ENCODE assay signal across 9 cellular contexts in the genomic region with DNA sequence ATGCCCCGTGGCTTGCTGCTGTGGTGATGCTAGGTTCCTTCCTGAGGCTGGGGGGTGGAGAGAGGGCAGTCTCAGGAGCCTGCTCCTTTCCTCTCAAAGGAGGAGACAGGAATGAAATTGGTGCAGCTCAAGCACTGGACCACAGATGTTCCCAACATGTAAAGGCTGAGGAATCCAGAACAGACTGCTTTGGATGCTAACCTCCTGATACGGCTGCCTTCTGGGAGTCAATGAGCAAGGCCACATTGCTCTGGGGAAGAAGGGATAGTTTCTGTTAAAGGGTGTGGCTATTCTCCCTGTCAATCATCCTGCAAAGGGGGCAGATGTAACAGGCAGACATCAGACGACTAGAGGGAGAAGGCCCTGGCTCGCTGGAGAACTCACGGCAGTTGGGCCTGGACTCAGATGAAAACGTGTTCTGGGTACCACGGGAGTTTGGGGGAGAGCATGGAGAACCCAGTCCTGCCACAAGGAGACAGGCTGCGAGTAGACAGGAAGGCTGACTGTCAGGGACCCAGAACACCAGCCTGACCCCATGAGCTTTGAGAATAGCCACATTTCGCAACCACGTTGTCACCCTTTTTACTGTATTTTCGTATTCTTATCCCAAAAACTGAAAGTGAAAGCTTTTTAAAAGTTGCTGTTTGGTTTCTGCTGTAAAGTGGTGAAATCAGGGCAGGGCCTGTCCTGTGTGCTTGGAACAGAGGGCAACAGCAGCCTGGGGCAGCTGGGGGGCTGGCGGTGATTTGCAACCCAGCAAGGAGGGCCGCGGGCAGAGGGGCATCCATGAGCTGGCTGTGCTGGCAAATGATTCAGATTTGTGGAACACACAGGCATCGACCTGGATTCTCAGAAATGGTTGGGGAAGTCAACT.
DNase-seq lines count a peak whose midpoint lies in the region; ATAC-seq and TF ChIP-seq lines count a peak whose summit lies in the region.
"Had no signal": no experiment of that assay in that cellular context is flagged by ENCODE, and none has a peak within 500 bp of the region (broad histone marks: within the 10 kb centered on the region; RNA-seq: fewer than 3 reads in every experiment).

No MANE protein-coding gene starts in this region.

- H3K27ac ChIP-seq in CD8-positive, alpha-beta T cell (ENCODE audit: low read depth, low read length) = no peak overlapping the region
- no peak overlapping the region for H3K27ac ChIP-seq in hepatocyte
- H3K27ac ChIP-seq: SJSA1 had no signal

- H2AFZ ChIP-seq in hepatocyte = no peak overlapping the region

- H3K9me3 ChIP-seq in CD8-positive, alpha-beta T cell (ENCODE audit: low read length) = no peaks in the 10 kb centered on the region
- no peaks in the 10 kb centered on the region for H3K9me3 ChIP-seq in hepatocyte (ENCODE audit: low read depth)
- H3K9me3 ChIP-seq: SJSA1 had no signal

- no peaks in the 10 kb centered on the region for H3K9me3 Mint-ChIP-seq in CD8-positive, alpha-beta T cell
- no peaks in the 10 kb centered on the region for H3K9me3 Mint-ChIP-seq in dendritic cell treated with granulocyte-macrophage colony-stimulating factor and Interleukin-4, amounts not matched to agents 40 ng/mL and 50 ng/mL, for 4 days
- no peaks in the 10 kb centered on the region for H3K9me3 Mint-ChIP-seq in neural crest cell

- no peaks in the 10 kb centered on the region for H3K9me2 ChIP-seq in hepatocyte (replicated peaks; ENCODE audit: insufficient read depth)

- CTCF ChIA-PET in CD8-positive, alpha-beta T cell (lab: Charles Lee) = interaction anchor here (0.6 to 18.7 kb wide), 4 partner anchors 10 to 122 kb away, joined by 3 to 746 read pairs (median 32); partner anchors contain the start of gene MYOF

- ATAC-seq in CD8-positive, alpha-beta T cell = no peak
- ATAC-seq in GM19351 (IDR thresholded peaks at IDR 0.05; ENCODE audit: unreplicated experiment) = no peak

- no peak overlapping the region for H3K4me3 ChIP-seq in CD8-positive, alpha-beta T cell (ENCODE audit: low read depth, low read length)
- H3K4me3 ChIP-seq in NB4 (ENCODE audit: low read depth, low read length) (peak overlapping the region; percentile 5), hepatocyte (no peak overlapping the region)
- H3K4me3 ChIP-seq: SJSA1 had no signal

- H3K36me3 Mint-ChIP-seq in CD8-positive, alpha-beta T cell = no peaks in the 10 kb centered on the region
- H3K36me3 Mint-ChIP-seq in dendritic cell treated with granulocyte-macrophage colony-stimulating factor and Interleukin-4, amounts not matched to agents 40 ng/mL and 50 ng/mL, for 4 days (ENCODE audit: low read depth) = peaks cover 13% of the 10 kb centered on the region
- H3K36me3 Mint-ChIP-seq in neural crest cell (ENCODE audit: low read depth) = peaks cover 2% of the 10 kb centered on the region

- H3K79me2 ChIP-seq in hepatocyte = no peaks in the 10 kb centered on the region

- peak overlapping the region; percentile 11 for H3K27ac Mint-ChIP-seq in CD8-positive, alpha-beta T cell
- H3K27ac Mint-ChIP-seq in dendritic cell treated with granulocyte-macrophage colony-stimulating factor and Interleukin-4, amounts not matched to agents 40 ng/mL and 50 ng/mL, for 4 days = peak overlapping the region; percentile 83
- peak overlapping the region; percentile 71 for H3K27ac Mint-ChIP-seq in neural crest cell (ENCODE audit: unreplicated experiment)

- H3K27me3 Mint-ChIP-seq in CD8-positive, alpha-beta T cell (ENCODE audit: low read depth) = no peaks in the 10 kb centered on the region
- H3K27me3 Mint-ChIP-seq in dendritic cell treated with granulocyte-macrophage colony-stimulating factor and Interleukin-4, amounts not matched to agents 40 ng/mL and 50 ng/mL, for 4 days = no peaks in the 10 kb centered on the region
- H3K27me3 Mint-ChIP-seq in neural crest cell (ENCODE audit: low read depth) = no peaks in the 10 kb centered on the region

- H3K4me2 ChIP-seq in hepatocyte = no peak overlapping the region

- no peaks in the 10 kb centered on the region for H4K20me1 ChIP-seq in hepatocyte (ENCODE audit: insufficient read depth, poor library complexity, severe bottlenecking)

- no peak for TF ChIP-seq CTCF in CD8-positive, alpha-beta T cell (IDR thresholded peaks at IDR 0.05)
- TF ChIP-seq CTCF in NB4 (IDR thresholded peaks at IDR 0.05; ENCODE audit: low read depth, low read length) (no peak), neural crest cell (conservative IDR thresholded peaks at IDR 0.05) (no peak), hepatocyte (IDR thresholded peaks at IDR 0.05; ENCODE audit: poor library complexity) (no peak)

- POLR2A ChIA-PET in CD8-positive, alpha-beta T cell (lab: Charles Lee) = interaction anchor here (1.8 kb wide), 1 partner anchor 24 kb away, joined by 4 read pairs; no protein-coding TSS in a partner anchor

- H3K4me1 Mint-ChIP-seq in CD8-positive, alpha-beta T cell (ENCODE audit: low read depth) = peaks cover 14% of the 10 kb centered on the region
- H3K4me1 Mint-ChIP-seq in dendritic cell treated with granulocyte-macrophage colony-stimulating factor and Interleukin-4, amounts not matched to agents 40 ng/mL and 50 ng/mL, for 4 days (ENCODE audit: low read depth) = peaks cover 72% of the 10 kb centered on the region
- peaks cover 11% of the 10 kb centered on the region for H3K4me1 Mint-ChIP-seq in neural crest cell

- H3K4me3 Mint-ChIP-seq in CD8-positive, alpha-beta T cell = peak overlapping the region; percentile 46
- H3K4me3 Mint-ChIP-seq in dendritic cell treated with granulocyte-macrophage colony-stimulating factor and Interleukin-4, amounts not matched to agents 40 ng/mL and 50 ng/mL, for 4 days = peak overlapping the region; percentile 49
- no peak overlapping the region for H3K4me3 Mint-ChIP-seq in neural crest cell

- intact Hi-C loops in CD8-positive, alpha-beta T cell (cut with DNase I, micrococcal nuclease) = no loop called here
- intact Hi-C loops in dendritic cell treated with granulocyte-macrophage colony-stimulating factor and Interleukin-4, amounts not matched to agents 40 ng/mL and 50 ng/mL, for 4 days (cut with micrococcal nuclease) = no loop called here

- WGBS in hepatocyte (ENCODE audit: low lambda C conversion rate, missing lambda C conversion rate) = 94% methylated on average over 15 of the region's 15 CpGs

- DNase-seq in CD8-positive, alpha-beta T cell = no peak
- peak; percentile 78 for DNase-seq in NB4 (ENCODE audit: low read depth)
- no peak for DNase-seq in neural crest cell (ENCODE audit: low read depth, low spot score)
- DNase-seq in hepatocyte (ENCODE audit: low spot score) = no peak
- no peak for DNase-seq in KG1 (lab: John Stamatoyannopoulos, UW)
- no peak for DNase-seq in stimulated activated CD4-positive, alpha-beta T cell treated with anti-CD3 and anti-CD28 coated beads, Interleukin-4, amount 100 ng/mL, for 4 hours

- TF ChIP-seq POLR2A in NB4 (IDR thresholded peaks at IDR 0.05; ENCODE audit: extremely low read depth, insufficient read length) = no peak

- H3K27me3 ChIP-seq in CD8-positive, alpha-beta T cell (ENCODE audit: insufficient read depth, low read length) = no peaks in the 10 kb centered on the region
- H3K27me3 ChIP-seq in hepatocyte = no peaks in the 10 kb centered on the region
- H3K27me3 ChIP-seq: SJSA1 had no signal

- peaks cover 13% of the 10 kb centered on the region for H3K4me1 ChIP-seq in CD8-positive, alpha-beta T cell (ENCODE audit: insufficient read depth, low read length)
- H3K4me1 ChIP-seq in hepatocyte (ENCODE audit: insufficient read depth) = no peaks in the 10 kb centered on the region

- H3K36me3 ChIP-seq in CD8-positive, alpha-beta T cell (ENCODE audit: insufficient read depth, low read length) = no peaks in the 10 kb centered on the region
- H3K36me3 ChIP-seq in hepatocyte (replicated peaks; ENCODE audit: insufficient read depth, low read depth) = no peaks in the 10 kb centered on the region

Comparison
In these comparisons a context has a peak if more than half of its experiments do, and no peak if none do; other contexts are left out.
1. H3K27ac Mint-ChIP-seq: peak in every context shown above with its lines; median percentile 83 in dendritic cell treated with granulocyte-macrophage colony-stimulating factor and Interleukin-4, amounts not matched to agents 40 ng/mL and 50 ng/mL, for 4 days; 71 in neural crest cell; 11 in CD8-positive, alpha-beta T cell.